1 cellular context compared by ENCODE assay signal in genomic region chr7:43577485-43577951, GRCh38.
TF ChIP-seq lines count a peak whose summit lies in the region.

No MANE protein-coding gene starts in this region.

TF ChIP-seq in K562, 482 proteins besides CTCF, POLR2A, EP300 and RAD21 (continues in another document):
- TF ChIP-seq ZNF592 (IDR thresholded peaks at IDR 0.05) (0 out of 2 replicates have a peak, but pooled peaks have one; percentile 29), ZNF311 (CRISPR knock-in tag; IDR thresholded peaks at IDR 0.05) (peak; percentile 57; the same call in 1 of the 2 replicates), SMARCE1 (IDR thresholded peaks at IDR 0.05) (peak; percentile 92), CBFA2T2 (conservative IDR thresholded peaks at IDR 0.05) (peak; percentile 74), ASH1L (IDR thresholded peaks at IDR 0.05; ENCODE audit: borderline replicate concordance, low read depth, partially characterized antibody) (no peak), TEAD4 (IDR thresholded peaks at IDR 0.05; ENCODE audit: low read length) (peak; percentile 80), TEAD4 (CRISPR knock-in tag; IDR thresholded peaks at IDR 0.05; ENCODE audit: borderline replicate concordance) (no peak), ESRRB (CRISPR knock-in tag; IDR thresholded peaks at IDR 0.05; ENCODE audit: borderline replicate concordance) (no peak), NFATC3 (IDR thresholded peaks at IDR 0.05) (no peak), ZNF140 (CRISPR knock-in tag; IDR thresholded peaks at IDR 0.05) (no peak), BCOR (IDR thresholded peaks at IDR 0.05) (no peak), SAFB2 (IDR thresholded peaks at IDR 0.05; ENCODE audit: borderline replicate concordance, low read depth, low read length, severe bottlenecking) (no peak), ETV5 (CRISPR knock-in tag; IDR thresholded peaks at IDR 0.05; ENCODE audit: low read depth) (no peak), EGR1 (conservative IDR thresholded peaks at IDR 0.05) (no peak), PHF8 (IDR thresholded peaks at IDR 0.05; ENCODE audit: borderline replicate concordance, low read length) (no peak), SREBF1 (IDR thresholded peaks at IDR 0.05; ENCODE audit: borderline replicate concordance, low read depth, low read length) (no peak), MNT (conservative IDR thresholded peaks at IDR 0.05) (peak; percentile 36 to 53; a peak in 1 of 4 replicates), ZNF512 (tag; IDR thresholded peaks at IDR 0.05) (no peak), CHD1 (IDR thresholded peaks at IDR 0.05; ENCODE audit: low read length) (no peak), SIN3A (IDR thresholded peaks at IDR 0.05; ENCODE audit: borderline replicate concordance in 2 of 2, control insufficient read depth in 1 of 2, low read depth in 2 of 2, low read length in 2 of 2) (no peak), ZNF146 (CRISPR knock-in tag; IDR thresholded peaks at IDR 0.05; ENCODE audit: unreplicated experiment) (no peak), SRSF3 (IDR thresholded peaks at IDR 0.05; ENCODE audit: insufficient read depth, low read length) (no peak), GATA2 (CRISPR knock-in tag; IDR thresholded peaks at IDR 0.05) (peak; percentile 85), AFF4 (CRISPR knock-in tag; IDR thresholded peaks at IDR 0.05) (no peak), LARP7 (IDR thresholded peaks at IDR 0.05) (no peak), ARID4B (CRISPR knock-in tag; IDR thresholded peaks at IDR 0.05) (no peak), RBM17 (IDR thresholded peaks at IDR 0.05; ENCODE audit: borderline replicate concordance, low read depth, low read length) (no peak), YY1 (IDR thresholded peaks at IDR 0.05; ENCODE audit: borderline replicate concordance in 1 of 3, control insufficient read depth in 1 of 3, extremely low read depth in 1 of 3, insufficient read depth in 3 of 3, insufficient read length in 1 of 3, insufficient replicate concordance in 2 of 3, low read depth in 1 of 3, low read length in 2 of 3) (no peak), THRB (CRISPR knock-in tag; conservative IDR thresholded peaks at IDR 0.05) (no peak), FOXA3 (CRISPR knock-in tag; conservative IDR thresholded peaks at IDR 0.05 in 1 of 2, IDR thresholded peaks at IDR 0.05 in 1 of 2) (peak in 1 of 2 experiments; percentile 60; a peak in 2 of 4 replicates), SP1 (CRISPR knock-in tag; IDR thresholded peaks at IDR 0.05) (no peak), CBX1 (IDR thresholded peaks at IDR 0.05; ENCODE audit: low read depth) (no peak), SIN3B (IDR thresholded peaks at IDR 0.05; ENCODE audit: low read depth) (no peak), POLR2B (IDR thresholded peaks at IDR 0.05; ENCODE audit: low read depth, partially characterized antibody) (no peak), ARNT (IDR thresholded peaks at IDR 0.05) (no peak), PBX2 (CRISPR knock-in tag; IDR thresholded peaks at IDR 0.05; ENCODE audit: low read depth) (no peak), PBX2 (tag; conservative IDR thresholded peaks at IDR 0.05; ENCODE audit: low read depth) (no peak), CBX3 (IDR thresholded peaks at IDR 0.05; ENCODE audit: borderline replicate concordance in 1 of 2, low read length in 2 of 2) (0 out of 3 replicates have a peak, but pooled peaks of 1 of the 2 experiments have one; percentile 69), MAFG (tag; conservative IDR thresholded peaks at IDR 0.05) (no peak), ZNF699 (CRISPR knock-in tag; IDR thresholded peaks at IDR 0.05; ENCODE audit: insufficient replicate concordance) (no peak), ZNF384 (IDR thresholded peaks at IDR 0.05; ENCODE audit: low read depth, low read length) (peak; percentile 78), ARHGAP35 (IDR thresholded peaks at IDR 0.05; ENCODE audit: partially characterized antibody) (no peak), JUND (IDR thresholded peaks at IDR 0.05; ENCODE audit: borderline replicate concordance, low read depth, low read length) (peak; percentile 44; the same call in 1 of the 2 replicates), JUND (tag; IDR thresholded peaks at IDR 0.05; ENCODE audit: borderline replicate concordance, low read depth, low read length) (no peak; the same call in 2 of the 3 replicates), KDM1A (IDR thresholded peaks at IDR 0.05) (peak; percentile 26 to 35; a peak in 1 of 4 replicates), HCFC1 (IDR thresholded peaks at IDR 0.05; ENCODE audit: low read depth, low read length) (no peak)
